Comparison of ENCODE assay signal across 19 cellular contexts in the genomic region with DNA sequence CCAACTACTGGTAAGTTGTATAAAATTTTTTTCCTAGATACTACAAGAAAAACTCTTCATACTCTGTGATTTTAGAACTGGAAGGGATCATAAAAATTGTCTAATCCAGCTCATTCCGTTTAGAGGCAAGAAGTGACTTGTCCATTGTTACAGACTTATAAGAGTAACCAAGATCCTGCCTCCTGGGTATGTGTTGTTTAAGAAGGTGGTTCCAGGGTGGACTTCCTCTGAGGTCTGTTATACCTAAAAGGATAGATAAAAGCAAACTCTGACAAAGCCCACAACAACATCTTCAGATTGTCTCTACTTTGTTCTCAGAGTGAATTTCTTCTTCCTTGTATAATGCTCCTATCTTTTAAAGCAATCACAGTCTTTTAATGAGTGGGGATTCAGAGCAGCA. TPM values are rescaled to one million over a fixed set of nuclear protein-coding genes. Genes with fewer than 3 reads are reported as not detected.
DNase-seq lines count a peak whose midpoint lies in the region; ATAC-seq, FAIRE-seq and TF ChIP-seq lines count a peak whose summit lies in the region.
"Had no signal": no experiment of that assay in that cellular context is flagged by ENCODE, and none has a peak within 500 bp of the region (broad histone marks: within the 10 kb centered on the region; RNA-seq: fewer than 3 reads in every experiment).

No MANE protein-coding gene starts in this region.

- no peak overlapping the region for H3K4me3 Mint-ChIP-seq in activated CD4-positive, alpha-beta T cell treated with anti-CD3 and anti-CD28 coated beads, Interleukin-2, amount 10 ng/mL, durations not matched to agents 7 days and 5 days
- peak overlapping the region; percentile 60 for H3K4me3 Mint-ChIP-seq in activated naive CD8-positive, alpha-beta T cell
- H3K4me3 Mint-ChIP-seq in natural killer cell: peak overlapping the region; percentile 43
- H3K4me3 Mint-ChIP-seq: neural progenitor cell, type B pancreatic cell had no signal

- no peaks in the 10 kb centered on the region for H3K27me3 Mint-ChIP-seq in activated CD4-positive, alpha-beta T cell treated with anti-CD3 and anti-CD28 coated beads, Interleukin-2, amount 10 ng/mL, durations not matched to agents 7 days and 5 days
- H3K27me3 Mint-ChIP-seq in activated naive CD8-positive, alpha-beta T cell: no peaks in the 10 kb centered on the region
- no peaks in the 10 kb centered on the region for H3K27me3 Mint-ChIP-seq in natural killer cell (ENCODE audit: low read depth in 2 of 2)
- H3K27me3 Mint-ChIP-seq: type B pancreatic cell had no signal

- peak; percentile 11 for FAIRE-seq in H54 (lab: Jason Lieb, UNC)
- FAIRE-seq: A204.1, RCC 7860 had no signal

- TF ChIP-seq POLR2A in H54 (IDR thresholded peaks at IDR 0.05; ENCODE audit: low read depth, low read length): no peak

- peak in 1 of 3 donors; percentile 24 for ATAC-seq in natural killer cell
- ATAC-seq: SK-N-SH treated with all-trans-retinoic acid at 6 μM for 48 hours had no signal

- peaks cover 75% of the 10 kb centered on the region for H3K36me3 Mint-ChIP-seq in activated CD4-positive, alpha-beta T cell treated with anti-CD3 and anti-CD28 coated beads, Interleukin-2, amount 10 ng/mL, durations not matched to agents 7 days and 5 days (ENCODE audit: low read depth)
- peaks cover 9% of the 10 kb centered on the region for H3K36me3 Mint-ChIP-seq in activated naive CD8-positive, alpha-beta T cell
- H3K36me3 Mint-ChIP-seq in natural killer cell: peaks cover 8% of the 10 kb centered on the region

- peaks cover 77% of the 10 kb centered on the region for H3K4me1 Mint-ChIP-seq in activated CD4-positive, alpha-beta T cell treated with anti-CD3 and anti-CD28 coated beads, Interleukin-2, amount 10 ng/mL, durations not matched to agents 7 days and 5 days
- peaks cover 87% of the 10 kb centered on the region for H3K4me1 Mint-ChIP-seq in activated naive CD8-positive, alpha-beta T cell (ENCODE audit: low read depth)
- peaks cover 88 to 90% of the 10 kb centered on the region in 2 donors for H3K4me1 Mint-ChIP-seq in natural killer cell

- TF ChIP-seq CTCF in natural killer cell (IDR thresholded peaks at IDR 0.05): no peak

- POLR2A ChIA-PET in activated CD4-positive, alpha-beta T cell treated with anti-CD3 and anti-CD28 coated beads, Interleukin-2, amount 10 ng/mL, durations not matched to agents 7 days and 5 days (lab: Charles Lee): no interaction called here

- intact Hi-C loops in natural killer cell (cut with micrococcal nuclease): no loop called here

- H3K27ac Mint-ChIP-seq in activated CD4-positive, alpha-beta T cell treated with anti-CD3 and anti-CD28 coated beads, Interleukin-2, amount 10 ng/mL, durations not matched to agents 7 days and 5 days: peak overlapping the region; percentile 26
- H3K27ac Mint-ChIP-seq in activated naive CD8-positive, alpha-beta T cell: peak overlapping the region; percentile 85
- peak overlapping the region; percentile 68 to 69 for H3K27ac Mint-ChIP-seq in natural killer cell
- H3K27ac Mint-ChIP-seq: neural progenitor cell, type B pancreatic cell had no signal

- CTCF ChIA-PET in activated CD4-positive, alpha-beta T cell treated with anti-CD3 and anti-CD28 coated beads, Interleukin-2, amount 10 ng/mL, durations not matched to agents 7 days and 5 days (lab: Charles Lee): interaction anchor here (1.0 to 1.6 kb wide), 2 partner anchors 12 to 27 kb away, joined by 3 read pairs; no protein-coding TSS in a partner anchor

- peaks cover 18% of the 10 kb centered on the region for H3K9me3 Mint-ChIP-seq in activated CD4-positive, alpha-beta T cell treated with anti-CD3 and anti-CD28 coated beads, Interleukin-2, amount 10 ng/mL, durations not matched to agents 7 days and 5 days
- no peaks in the 10 kb centered on the region for H3K9me3 Mint-ChIP-seq in activated naive CD8-positive, alpha-beta T cell (ENCODE audit: low read depth)
- no peaks in the 10 kb centered on the region for H3K9me3 Mint-ChIP-seq in natural killer cell

- DNase-seq in activated CD4-positive, alpha-beta T cell treated with anti-CD3 and anti-CD28 coated beads, Interleukin-2, amount 10 ng/mL, durations not matched to agents 7 days and 5 days: no peak
- DNase-seq in activated CD4-positive, alpha-beta T cell treated with anti-CD3 and anti-CD28 coated beads, Interleukin-2, amount 50 U/mL, for 4 hours: no peak
- DNase-seq in H54 (ENCODE audit: insufficient read length, low spot score): no peak
- DNase-seq in natural killer cell: no peak
- DNase-seq in T-helper 9 cell: no peak
- DNase-seq in NCI-H1930 (lab: John Stamatoyannopoulos, UW): no peak
- no peak for DNase-seq in NCI-H2171 treated with DMSO at 0.1 percent for 48 hours (lab: John Stamatoyannopoulos, UW)
- DNase-seq: HCEC 1CT, islet precursor cell, Karpas-422, NCI-H1092 treated with DMSO at 0.1 percent for 48 hours, NCI-H2171, NCI-H774 had no signal

RNA-seq across cellular contexts. Expression of gene TGFBR1, which starts 24.2 kb away (rescaled TPM):
- 10 to 100 TPM; 60.7 to 71.2 TPM for total RNA-seq in activated CD4-positive, alpha-beta T cell treated with anti-CD3 and anti-CD28 coated beads, Interleukin-2, amount 10 ng/mL, durations not matched to agents 7 days and 5 days
- 100 to 1,000 TPM in 2 of 3 donors, 10 to 100 TPM in 1; 78.0 to 120 (median 113) TPM for total RNA-seq in natural killer cell

Comparison
In these comparisons a context has a peak if more than half of its experiments do, and no peak if none do; other contexts are left out.
1. H3K27ac Mint-ChIP-seq: peak in every context shown above with its lines; median percentile 85 in activated naive CD8-positive, alpha-beta T cell; 68 in natural killer cell; 26 in activated CD4-positive, alpha-beta T cell treated with anti-CD3 and anti-CD28 coated beads, Interleukin-2, amount 10 ng/mL, durations not matched to agents 7 days and 5 days.